Comparison of ENCODE assay signal across 8 cellular contexts in genomic region chr1:174160109-174160473, GRCh38. TPM values are rescaled to one million over a fixed set of nuclear protein-coding genes. Genes with fewer than 3 reads are reported as not detected.
A peak's percentile ranks its signal among the peaks of the same experiment; 100 is the strongest.
DNase-seq lines count a peak whose midpoint lies in the region; ATAC-seq and TF ChIP-seq lines count a peak whose summit lies in the region.

No MANE protein-coding gene starts in this region.

- in situ Hi-C loops in GM13977 (cut with MboI; ENCODE audit: low pct_unique_long_range_greater_than_20kb, low sequenced_read_pairs, unreplicated experiment), result no loop called here

- WGBS in esophagus, 2 donors, result 1% methylated on average over 14 of the region's 14 CpGs

- H3K4me3 ChIP-seq in BJ (ENCODE audit: low read depth, low read length) (peak overlapping the region; percentile 83), esophagus (ENCODE audit: low read depth in 1 of 2, low read length in 2 of 2) (peak overlapping the region; percentile 85 to 97)

- H3K4me3 Mint-ChIP-seq in activated CD4-positive, alpha-beta T cell treated with anti-CD3 and anti-CD28 coated beads, Interleukin-2, amount 10 ng/mL, durations not matched to agents 7 days and 5 days, result peak overlapping the region; percentile 93
- H3K4me3 Mint-ChIP-seq in type B pancreatic cell, result peak overlapping the region; percentile 90

- H3K36me3 Mint-ChIP-seq in activated CD4-positive, alpha-beta T cell treated with anti-CD3 and anti-CD28 coated beads, Interleukin-2, amount 10 ng/mL, durations not matched to agents 7 days and 5 days (ENCODE audit: low read depth), result peaks cover 14% of the 10 kb centered on the region
- peaks cover 4% of the 10 kb centered on the region for H3K36me3 Mint-ChIP-seq in type B pancreatic cell

- peak; percentile 2 for ATAC-seq in GM19324 (IDR thresholded peaks at IDR 0.05; ENCODE audit: low FRiP score, unreplicated experiment)

- H3K9me3 Mint-ChIP-seq in activated CD4-positive, alpha-beta T cell treated with anti-CD3 and anti-CD28 coated beads, Interleukin-2, amount 10 ng/mL, durations not matched to agents 7 days and 5 days, result no peaks in the 10 kb centered on the region
- no peaks in the 10 kb centered on the region for H3K9me3 Mint-ChIP-seq in type B pancreatic cell

- H3K36me3 ChIP-seq in BJ (ENCODE audit: control insufficient read depth, insufficient read depth, low read length) (no peaks in the 10 kb centered on the region), esophagus (ENCODE audit: control insufficient read depth in 2 of 2, insufficient read depth in 2 of 2, low read length in 1 of 2) (no peaks in the 10 kb centered on the region)

- no peaks in the 10 kb centered on the region for H3K27me3 ChIP-seq in BJ (ENCODE audit: control insufficient read depth, insufficient read depth, low read length)
- no peaks in the 10 kb centered on the region for H3K27me3 ChIP-seq in esophagus (ENCODE audit: control insufficient read depth in 1 of 2, insufficient read depth in 2 of 2, low read length in 2 of 2)

- no peaks in the 10 kb centered on the region for H3K9me3 ChIP-seq in esophagus (ENCODE audit: control insufficient read depth in 2 of 2, insufficient read depth in 1 of 2, low read depth in 1 of 2, low read length in 1 of 2)

- TF ChIP-seq CTCF in BJ (IDR thresholded peaks at IDR 0.05; ENCODE audit: insufficient read depth, low read depth, low read length), result no peak
- TF ChIP-seq CTCF in type B pancreatic cell (conservative IDR thresholded peaks at IDR 0.05), result no peak
- no peak for TF ChIP-seq CTCF in GM13977 (IDR thresholded peaks at IDR 0.05; ENCODE audit: extremely low read depth, insufficient read depth, missing control alignments)

- peaks cover 0 to 2% of the 10 kb centered on the region in 2 donors for H3K4me1 ChIP-seq in esophagus (ENCODE audit: control insufficient read depth in 2 of 2, insufficient read depth in 2 of 2, low read length in 1 of 2)

- CTCF ChIA-PET in BJ (lab: Yijun Ruan, JAX), result no interaction called here
- CTCF ChIA-PET in activated CD4-positive, alpha-beta T cell treated with anti-CD3 and anti-CD28 coated beads, Interleukin-2, amount 10 ng/mL, durations not matched to agents 7 days and 5 days (lab: Charles Lee), result interaction anchor here (1.2 kb wide), 1 partner anchor 46 kb away, joined by 4 read pairs; no protein-coding TSS in a partner anchor

- peak overlapping the region; percentile 87 to 95 for H3K27ac ChIP-seq in esophagus (ENCODE audit: low read depth in 2 of 2, low read length in 1 of 2)

- POLR2A ChIA-PET in BJ (lab: Charles Lee), result no interaction called here
- POLR2A ChIA-PET in activated CD4-positive, alpha-beta T cell treated with anti-CD3 and anti-CD28 coated beads, Interleukin-2, amount 10 ng/mL, durations not matched to agents 7 days and 5 days (lab: Charles Lee), result no interaction called here

- peak overlapping the region; percentile 96 for H3K27ac Mint-ChIP-seq in activated CD4-positive, alpha-beta T cell treated with anti-CD3 and anti-CD28 coated beads, Interleukin-2, amount 10 ng/mL, durations not matched to agents 7 days and 5 days
- peak overlapping the region; percentile 95 for H3K27ac Mint-ChIP-seq in type B pancreatic cell

- H3K27me3 Mint-ChIP-seq in activated CD4-positive, alpha-beta T cell treated with anti-CD3 and anti-CD28 coated beads, Interleukin-2, amount 10 ng/mL, durations not matched to agents 7 days and 5 days, result no peaks in the 10 kb centered on the region
- H3K27me3 Mint-ChIP-seq in type B pancreatic cell, result no peaks in the 10 kb centered on the region

- DNase-seq in BJ (ENCODE audit: low read depth), result no peak
- DNase-seq in HS-5 (ENCODE audit: low read depth), result peak; percentile 11
- no peak for DNase-seq in activated CD4-positive, alpha-beta T cell treated with anti-CD3 and anti-CD28 coated beads, Interleukin-2, amount 10 ng/mL, durations not matched to agents 7 days and 5 days
- DNase-seq in myocyte (ENCODE audit: low read depth), result peak; percentile 24
- DNase-seq in type B pancreatic cell (ENCODE audit: extremely low spot score, unreplicated experiment), result no peak
- DNase-seq in GM13977 (ENCODE audit: low spot score), result no peak

- peaks cover 53% of the 10 kb centered on the region for H3K4me1 Mint-ChIP-seq in activated CD4-positive, alpha-beta T cell treated with anti-CD3 and anti-CD28 coated beads, Interleukin-2, amount 10 ng/mL, durations not matched to agents 7 days and 5 days
- peaks cover 19% of the 10 kb centered on the region for H3K4me1 Mint-ChIP-seq in type B pancreatic cell (ENCODE audit: unreplicated experiment)

RNA-seq across cellular contexts. Expression of gene RABGAP1L, which starts 0.8 kb away (rescaled TPM):
- polyA plus RNA-seq in BJ (2011; rRNA removed) (15.9 and 20.1 TPM in 2 replicates), esophagus (10 to 100 TPM in 1 of 2 donors, 1 to 10 TPM in 1; 9.2 to 13.0 TPM)
- polyA minus RNA-seq in BJ (2011; rRNA and poly(A)+ RNA removed), result 23.8 and 27.0 TPM in 2 replicates
- 10 to 100 TPM; 47.4 to 53.3 TPM for total RNA-seq in activated CD4-positive, alpha-beta T cell treated with anti-CD3 and anti-CD28 coated beads, Interleukin-2, amount 10 ng/mL, durations not matched to agents 7 days and 5 days
- total RNA-seq in myocyte (12.9 and 15.0 TPM in 2 replicates), type B pancreatic cell (ENCODE audit: low replicate concordance) (35.6 and 56.9 TPM in 2 replicates)
- 11.0 TPM for polyA plus RNA-seq in myocyte (2012)

Comparison
In these comparisons a context has a peak if more than half of its experiments do, and no peak if none do; other contexts are left out.
1. DNase-seq: peak in HS-5 (single experiment) and myocyte (single experiment); none in BJ (single experiment), activated CD4-positive, alpha-beta T cell treated with anti-CD3 and anti-CD28 coated beads, Interleukin-2, amount 10 ng/mL, durations not matched to agents 7 days and 5 days (single experiment), type B pancreatic cell (single experiment) and GM13977 (single experiment).